Comparison of ENCODE assay signal across 14 cellular contexts in genomic region chr12:52895726-52896189, GRCh38. TPM values are rescaled to one million over a fixed set of nuclear protein-coding genes. Genes with fewer than 3 reads are reported as not detected.
DNase-seq lines count a peak whose midpoint lies in the region; ATAC-seq and TF ChIP-seq lines count a peak whose summit lies in the region.
"Had no signal": no experiment of that assay in that cellular context is flagged by ENCODE, and none has a peak within 500 bp of the region (broad histone marks: within the 10 kb centered on the region; RNA-seq: fewer than 3 reads in every experiment).

No MANE protein-coding gene starts in this region.

- H4K5ac ChIP-seq in mesendoderm (ENCODE audit: low read length), result no peak overlapping the region

- H3K27ac ChIP-seq in right atrium auricular region, result no peak overlapping the region
- H3K27ac ChIP-seq in RWPE2 (ENCODE audit: poor library complexity, severe bottlenecking), result peak overlapping the region; percentile 27
- no peak overlapping the region for H3K27ac ChIP-seq in mesendoderm (ENCODE audit: low read depth, low read length)
- no peak overlapping the region for H3K27ac ChIP-seq in aorta (ENCODE audit: low read depth in 1 of 2, low read length in 2 of 2)
- H3K27ac ChIP-seq in GM23248, result no peak overlapping the region

- H3K9ac ChIP-seq in mesendoderm (ENCODE audit: low read length) (no peak overlapping the region), GM23248 (no peak overlapping the region)

- no peak overlapping the region for H3K4me3 Mint-ChIP-seq in activated CD4-positive, alpha-beta T cell treated with anti-CD3 and anti-CD28 coated beads, Interleukin-2, amount 10 ng/mL, durations not matched to agents 24 days and 14 days
- H3K4me3 Mint-ChIP-seq: activated CD4-positive, alpha-beta memory T cell treated with anti-CD3 and anti-CD28 coated beads, Interleukin-2, amount 10 ng/mL, durations not matched to agents 7 days and 5 days; HFFc6 had no signal

- peak; percentile 45 for DNase-seq in Right ventricle myocardium inferior (ENCODE audit: missing footprints)
- no peak for DNase-seq in right atrium auricular region (ENCODE audit: low spot score)
- no peak for DNase-seq in RWPE2 (ENCODE audit: low spot score)
- peak; percentile 49 for DNase-seq in mesendoderm
- no peak for DNase-seq in aorta
- no peak for DNase-seq in stimulated activated CD4-positive, alpha-beta T cell treated with anti-CD3 and anti-CD28 coated beads, Interleukin-15, amount 100 ng/mL, for 24 hours
- no peak for DNase-seq in GM23248
- no peak for DNase-seq in activated CD4-positive, alpha-beta T cell treated with anti-CD3 and anti-CD28 coated beads, Interleukin-2, amount 10 ng/mL, durations not matched to agents 24 days and 14 days
- DNase-seq: activated CD4-positive, alpha-beta memory T cell treated with anti-CD3 and anti-CD28 coated beads, Interleukin-2, amount 10 ng/mL, durations not matched to agents 7 days and 5 days; stimulated activated CD8-positive, alpha-beta memory T cell treated with anti-CD3 and anti-CD28 coated beads, Interleukin-4, amount 100 ng/mL, for 48 hours; T1000 had no signal

- H3K18ac ChIP-seq in mesendoderm (ENCODE audit: low read length), result no peak overlapping the region

- H2BK120ac ChIP-seq in mesendoderm (ENCODE audit: low read depth, low read length), result no peak overlapping the region

- no peak overlapping the region for H2BK5ac ChIP-seq in mesendoderm (ENCODE audit: low read length)

- H4K8ac ChIP-seq in mesendoderm (ENCODE audit: low read depth, low read length), result no peak overlapping the region

- no peaks in the 10 kb centered on the region for H4K20me1 ChIP-seq in GM23248 (ENCODE audit: insufficient read depth)

- H3K4ac ChIP-seq in mesendoderm (ENCODE audit: low read depth, low read length), result no peak overlapping the region

- H3K27me3 Mint-ChIP-seq in activated CD4-positive, alpha-beta T cell treated with anti-CD3 and anti-CD28 coated beads, Interleukin-2, amount 10 ng/mL, durations not matched to agents 24 days and 14 days, result no peaks in the 10 kb centered on the region

- no peak overlapping the region for H3K23ac ChIP-seq in mesendoderm (ENCODE audit: low read length)

- no peaks in the 10 kb centered on the region for H3K36me3 Mint-ChIP-seq in activated CD4-positive, alpha-beta T cell treated with anti-CD3 and anti-CD28 coated beads, Interleukin-2, amount 10 ng/mL, durations not matched to agents 24 days and 14 days (ENCODE audit: low read depth)

- no peak overlapping the region for H2AK5ac ChIP-seq in mesendoderm (ENCODE audit: low read length)

- TF ChIP-seq CTCF in right atrium auricular region (IDR thresholded peaks at IDR 0.05) (no peak), RWPE2 (IDR thresholded peaks at IDR 0.05; ENCODE audit: poor library complexity, severe bottlenecking) (no peak)

- H3K4me1 ChIP-seq in right atrium auricular region (peaks cover 0 to 4% of the 10 kb centered on the region in 2 donors), RWPE2 (ENCODE audit: insufficient read depth, poor library complexity, severe bottlenecking) (no peaks in the 10 kb centered on the region), mesendoderm (ENCODE audit: control insufficient read depth, low read depth, low read length) (no peaks in the 10 kb centered on the region), aorta (ENCODE audit: control insufficient read depth in 1 of 2, insufficient read depth in 2 of 2, low read length in 2 of 2) (no peaks in the 10 kb centered on the region), GM23248 (ENCODE audit: insufficient read depth) (no peaks in the 10 kb centered on the region)

- H3K4me1 Mint-ChIP-seq in activated CD4-positive, alpha-beta T cell treated with anti-CD3 and anti-CD28 coated beads, Interleukin-2, amount 10 ng/mL, durations not matched to agents 24 days and 14 days, result no peaks in the 10 kb centered on the region
- H3K4me1 Mint-ChIP-seq: activated CD4-positive, alpha-beta memory T cell treated with anti-CD3 and anti-CD28 coated beads, Interleukin-2, amount 10 ng/mL, durations not matched to agents 7 days and 5 days had no signal

- H3K9me3 Mint-ChIP-seq in activated CD4-positive, alpha-beta T cell treated with anti-CD3 and anti-CD28 coated beads, Interleukin-2, amount 10 ng/mL, durations not matched to agents 24 days and 14 days, result no peaks in the 10 kb centered on the region
- H3K9me3 Mint-ChIP-seq: activated CD4-positive, alpha-beta memory T cell treated with anti-CD3 and anti-CD28 coated beads, Interleukin-2, amount 10 ng/mL, durations not matched to agents 7 days and 5 days; HFFc6 had no signal

- H3K4me2 ChIP-seq in mesendoderm (ENCODE audit: low read length) (no peak overlapping the region), GM23248 (ENCODE audit: unreplicated experiment) (no peak overlapping the region)

- H3K56ac ChIP-seq in mesendoderm (ENCODE audit: low read length), result no peak overlapping the region

- WGBS in mesendoderm (ENCODE audit: extremely low coverage, insufficient coverage, low lambda C conversion rate), result no CpG with 5 or more reads among the region's 2 CpGs
- WGBS in aorta, 2 donors, result 53 to 58% methylated on average over 2 of the region's 2 CpGs
- 50 to 51% methylated on average over 2 of the region's 2 CpGs for WGBS in GM23248 (ENCODE audit: low coverage in 1 of 2, low lambda C conversion rate in 2 of 2, missing lambda C conversion rate in 2 of 2), 2 experiments

- ATAC-seq in Right ventricle myocardium inferior, result no peak
- peak; percentile 30 for ATAC-seq in RWPE2 (ENCODE audit: low read depth)
- peak; percentile 49 for ATAC-seq in aorta (ENCODE audit: low FRiP score)

- H3F3A ChIP-seq in GM23248 (ENCODE audit: insufficient read depth), result no peaks in the 10 kb centered on the region

- intact Hi-C loops in Right ventricle myocardium inferior (cut with DNase I) (no loop called here), aorta (cut with DNase I) (no loop called here)
- intact Hi-C loops in activated CD4-positive, alpha-beta T cell treated with anti-CD3 and anti-CD28 coated beads, Interleukin-2, amount 10 ng/mL, durations not matched to agents 24 days and 14 days (cut with micrococcal nuclease), result no loop called here

- H3K36me3 ChIP-seq in right atrium auricular region (peaks cover 25% of the 10 kb centered on the region), RWPE2 (ENCODE audit: low read depth) (peaks cover 43% of the 10 kb centered on the region), mesendoderm (ENCODE audit: control insufficient read depth, insufficient read depth, low read length) (peaks cover 20% of the 10 kb centered on the region), aorta (ENCODE audit: control insufficient read depth in 1 of 2, insufficient read depth in 2 of 2, low read length in 1 of 2) (peaks cover 0 to 3% of the 10 kb centered on the region in 2 donors), GM23248 (ENCODE audit: low read depth) (no peaks in the 10 kb centered on the region)
- H3K36me3 ChIP-seq: BE2C had no signal

- H3K9me3 ChIP-seq in right atrium auricular region (no peaks in the 10 kb centered on the region), RWPE2 (ENCODE audit: severe bottlenecking) (no peaks in the 10 kb centered on the region), aorta (ENCODE audit: control insufficient read depth, low read length) (no peaks in the 10 kb centered on the region), GM23248 (ENCODE audit: low read depth) (no peaks in the 10 kb centered on the region)
- H3K9me3 ChIP-seq: BE2C had no signal

- H3K27me3 ChIP-seq in right atrium auricular region, result no peaks in the 10 kb centered on the region
- H3K27me3 ChIP-seq in RWPE2 (ENCODE audit: insufficient read depth, poor library complexity, severe bottlenecking), result no peaks in the 10 kb centered on the region
- no peaks in the 10 kb centered on the region for H3K27me3 ChIP-seq in mesendoderm (ENCODE audit: insufficient read depth, low read length, poor library complexity)
- H3K27me3 ChIP-seq in aorta (ENCODE audit: control insufficient read depth in 1 of 2, insufficient read depth in 2 of 2, low read length in 1 of 2), result no peaks in the 10 kb centered on the region
- H3K27me3 ChIP-seq in GM23248 (replicated peaks; ENCODE audit: insufficient read depth), result no peaks in the 10 kb centered on the region
- H3K27me3 ChIP-seq: BE2C had no signal

- H3K4me3 ChIP-seq in right atrium auricular region, result no peak overlapping the region
- no peak overlapping the region for H3K4me3 ChIP-seq in RWPE2 (ENCODE audit: severe bottlenecking)
- H3K4me3 ChIP-seq in mesendoderm (ENCODE audit: low read length), result no peak overlapping the region
- no peak overlapping the region for H3K4me3 ChIP-seq in aorta (ENCODE audit: low read length in 2 of 2)
- H3K4me3 ChIP-seq in GM23248, result no peak overlapping the region

- H3K79me1 ChIP-seq in mesendoderm (ENCODE audit: low read length), result peaks cover 8% of the 10 kb centered on the region

- H3K79me2 ChIP-seq in mesendoderm (ENCODE audit: control insufficient read depth, insufficient read depth, low read length) (peaks cover 4% of the 10 kb centered on the region), GM23248 (ENCODE audit: insufficient read depth) (no peaks in the 10 kb centered on the region)

- H2AFZ ChIP-seq in GM23248, result no peak overlapping the region

- H2BK15ac ChIP-seq in mesendoderm (replicated peaks; ENCODE audit: low read depth), result no peak overlapping the region

- no peak overlapping the region for H3K27ac Mint-ChIP-seq in activated CD4-positive, alpha-beta T cell treated with anti-CD3 and anti-CD28 coated beads, Interleukin-2, amount 10 ng/mL, durations not matched to agents 24 days and 14 days
- H3K27ac Mint-ChIP-seq: activated CD4-positive, alpha-beta memory T cell treated with anti-CD3 and anti-CD28 coated beads, Interleukin-2, amount 10 ng/mL, durations not matched to agents 7 days and 5 days; HFFc6 had no signal

- in situ Hi-C loops in GM23248 (cut with MboI), result no loop called here

- H3K9me2 ChIP-seq in GM23248 (ENCODE audit: insufficient read depth), result no peaks in the 10 kb centered on the region

RNA-seq across cellular contexts. Expression of gene KRT8, which starts 9.1 kb away (rescaled TPM):
- total RNA-seq in Right ventricle myocardium inferior (117 TPM), right atrium auricular region (100 to 1,000 TPM; 199 to 271 TPM), aorta (100 to 1,000 TPM in 1 of 2 donors, 10 to 100 TPM in 1; 34.5 to 102 TPM)
- 450 TPM for polyA plus RNA-seq in mesendoderm (2013, experiment 1 of 2)
- 461 TPM for polyA plus RNA-seq in mesendoderm (2013, experiment 2 of 2)
- polyA plus RNA-seq in aorta (100 to 1,000 TPM in 1 of 2 donors, 10 to 100 TPM in 1; 39.4 to 323 TPM), GM23248 (2016; fragmentation: Nextera tagmentation; extraction: Ambion mirVana) (17.5 and 19.8 TPM in 2 replicates)
- 5.5 and 12.9 TPM in 2 replicates for total RNA-seq in GM23248 (2014; rRNA removed; shearing (Covaris generic))
- 0.51 TPM in 1 of 2 replicates, not detected in the other for total RNA-seq in activated CD4-positive, alpha-beta T cell treated with anti-CD3 and anti-CD28 coated beads, Interleukin-2, amount 10 ng/mL, durations not matched to agents 24 days and 14 days

RNA-seq across cellular contexts. Expression of gene KRT78, which starts 47.0 kb away (rescaled TPM):
- not detected for total RNA-seq in Right ventricle myocardium inferior
- not detected for total RNA-seq in right atrium auricular region
- polyA plus RNA-seq in mesendoderm (2013, experiment 1 of 2), result not detected
- not detected for polyA plus RNA-seq in mesendoderm (2013, experiment 2 of 2)
- total RNA-seq in aorta, result not detected
- polyA plus RNA-seq in aorta, result 1 to 10 TPM in 1 of 2 donors, under 1 TPM in 1; 0.10 to 2.0 TPM
- not detected in 2 replicates for total RNA-seq in GM23248 (2014; rRNA removed; shearing (Covaris generic))
- polyA plus RNA-seq in GM23248 (2016; fragmentation: Nextera tagmentation; extraction: Ambion mirVana), result not detected in 2 replicates
- not detected in 2 replicates for total RNA-seq in activated CD4-positive, alpha-beta T cell treated with anti-CD3 and anti-CD28 coated beads, Interleukin-2, amount 10 ng/mL, durations not matched to agents 24 days and 14 days
- total RNA-seq: activated CD4-positive, alpha-beta memory T cell treated with anti-CD3 and anti-CD28 coated beads, Interleukin-2, amount 10 ng/mL, durations not matched to agents 7 days and 5 days; osteocyte had no signal

RNA-seq across cellular contexts. Expression of gene KRT18, which starts 53.2 kb away (rescaled TPM):
- total RNA-seq in Right ventricle myocardium inferior (6.6 TPM), right atrium auricular region (100 to 1,000 TPM in 1 of 2 donors, 10 to 100 TPM in 1; 85.1 to 150 TPM), aorta (1 to 10 TPM; 3.9 to 9.0 TPM)
- 373 TPM for polyA plus RNA-seq in mesendoderm (2013, experiment 1 of 2)
- polyA plus RNA-seq in mesendoderm (2013, experiment 2 of 2), result 379 TPM
- polyA plus RNA-seq in aorta (10 to 100 TPM; 15.8 to 54.1 TPM), GM23248 (2016; fragmentation: Nextera tagmentation; extraction: Ambion mirVana) (141 TPM in 2 replicates)
- 69.9 and 83.8 TPM in 2 replicates for total RNA-seq in GM23248 (2014; rRNA removed; shearing (Covaris generic))
- total RNA-seq in activated CD4-positive, alpha-beta T cell treated with anti-CD3 and anti-CD28 coated beads, Interleukin-2, amount 10 ng/mL, durations not matched to agents 24 days and 14 days, result 2.4 and 2.7 TPM in 2 replicates

Comparison
In these comparisons a context has a peak if more than half of its experiments do, and no peak if none do; other contexts are left out.
1. DNase-seq: peak in Right ventricle myocardium inferior (single experiment) and mesendoderm (single experiment); none in right atrium auricular region (single experiment), RWPE2 (single experiment), aorta (0 of 2), stimulated activated CD4-positive, alpha-beta T cell treated with anti-CD3 and anti-CD28 coated beads, Interleukin-15, amount 100 ng/mL, for 24 hours (single experiment), GM23248 (single experiment) and activated CD4-positive, alpha-beta T cell treated with anti-CD3 and anti-CD28 coated beads, Interleukin-2, amount 10 ng/mL, durations not matched to agents 24 days and 14 days (single experiment).